In genomic region chr1:93681549-93682412, GRCh38 we compare ENCODE assay signal across 1 cellular context.
TF ChIP-seq lines count a peak whose summit lies in the region.

BCAR3 (minus strand) TSS chr1:93681837; CDS start chr1:93674930, 6,907 bp downstream.

TF ChIP-seq in GM12878, 131 proteins besides CTCF, POLR2A, EP300 and RAD21 (continued from another document):
- no peak for TF ChIP-seq CREM (IDR thresholded peaks at IDR 0.05; ENCODE audit: low read depth)
- no peak for TF ChIP-seq IRF4 (IDR thresholded peaks at IDR 0.05; ENCODE audit: low read depth, low read length)
- no peak for TF ChIP-seq PKNOX1 (IDR thresholded peaks at IDR 0.05)
- no peak for TF ChIP-seq NR2C1 (IDR thresholded peaks at IDR 0.05)
- TF ChIP-seq ZBTB40 (IDR thresholded peaks at IDR 0.05; ENCODE audit: borderline replicate concordance), result no peak
- TF ChIP-seq BMI1 (IDR thresholded peaks at IDR 0.05; ENCODE audit: borderline replicate concordance), result no peak
- TF ChIP-seq FOXK2 (IDR thresholded peaks at IDR 0.05), result no peak
- peak; percentile 61; the same call in 1 of the 2 replicates for TF ChIP-seq DPF2 (IDR thresholded peaks at IDR 0.05)
- TF ChIP-seq, protein P1, sequence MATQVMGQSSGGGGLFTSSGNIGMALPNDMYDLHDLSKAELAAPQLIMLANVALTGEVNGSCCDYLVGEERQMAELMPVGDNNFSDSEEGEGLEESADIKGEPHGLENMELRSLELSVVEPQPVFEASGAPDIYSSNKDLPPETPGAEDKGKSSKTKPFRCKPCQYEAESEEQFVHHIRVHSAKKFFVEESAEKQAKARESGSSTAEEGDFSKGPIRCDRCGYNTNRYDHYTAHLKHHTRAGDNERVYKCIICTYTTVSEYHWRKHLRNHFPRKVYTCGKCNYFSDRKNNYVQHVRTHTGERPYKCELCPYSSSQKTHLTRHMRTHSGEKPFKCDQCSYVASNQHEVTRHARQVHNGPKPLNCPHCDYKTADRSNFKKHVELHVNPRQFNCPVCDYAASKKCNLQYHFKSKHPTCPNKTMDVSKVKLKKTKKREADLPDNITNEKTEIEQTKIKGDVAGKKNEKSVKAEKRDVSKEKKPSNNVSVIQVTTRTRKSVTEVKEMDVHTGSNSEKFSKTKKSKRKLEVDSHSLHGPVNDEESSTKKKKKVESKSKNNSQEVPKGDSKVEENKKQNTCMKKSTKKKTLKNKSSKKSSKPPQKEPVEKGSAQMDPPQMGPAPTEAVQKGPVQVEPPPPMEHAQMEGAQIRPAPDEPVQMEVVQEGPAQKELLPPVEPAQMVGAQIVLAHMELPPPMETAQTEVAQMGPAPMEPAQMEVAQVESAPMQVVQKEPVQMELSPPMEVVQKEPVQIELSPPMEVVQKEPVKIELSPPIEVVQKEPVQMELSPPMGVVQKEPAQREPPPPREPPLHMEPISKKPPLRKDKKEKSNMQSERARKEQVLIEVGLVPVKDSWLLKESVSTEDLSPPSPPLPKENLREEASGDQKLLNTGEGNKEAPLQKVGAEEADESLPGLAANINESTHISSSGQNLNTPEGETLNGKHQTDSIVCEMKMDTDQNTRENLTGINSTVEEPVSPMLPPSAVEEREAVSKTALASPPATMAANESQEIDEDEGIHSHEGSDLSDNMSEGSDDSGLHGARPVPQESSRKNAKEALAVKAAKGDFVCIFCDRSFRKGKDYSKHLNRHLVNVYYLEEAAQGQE (IDR thresholded peaks at IDR 0.05; ENCODE audit: low read depth, low read length), result no peak
- TF ChIP-seq MEF2B (IDR thresholded peaks at IDR 0.05; ENCODE audit: partially characterized antibody, poor library complexity, severe bottlenecking), result no peak
- no peak for TF ChIP-seq CEBPB (IDR thresholded peaks at IDR 0.05; ENCODE audit: borderline replicate concordance in 1 of 2, low read depth in 2 of 2, low read length in 2 of 2)
- no peak for TF ChIP-seq E2F4 (IDR thresholded peaks at IDR 0.05; ENCODE audit: low read depth, low read length)
- peak; percentile 16; the same call in 1 of the 2 replicates for TF ChIP-seq SPI1 (IDR thresholded peaks at IDR 0.05; ENCODE audit: borderline replicate concordance, insufficient read depth, low read depth, low read length)
- no peak for TF ChIP-seq CHD1 (IDR thresholded peaks at IDR 0.05; ENCODE audit: low read depth, low read length)
- no peak for TF ChIP-seq ZNF24 (IDR thresholded peaks at IDR 0.05)
- TF ChIP-seq MEF2A (IDR thresholded peaks at IDR 0.05; ENCODE audit: insufficient read depth, low read depth, low read length), result no peak
- TF ChIP-seq FOXM1 (IDR thresholded peaks at IDR 0.05; ENCODE audit: low read depth, low read length), result no peak
- no peak for TF ChIP-seq SP1 (IDR thresholded peaks at IDR 0.05; ENCODE audit: low read depth, low read length)
- no peak for TF ChIP-seq SUPT20H (IDR thresholded peaks at IDR 0.05; ENCODE audit: borderline replicate concordance, control insufficient read depth, low read depth, low read length)
- no peak for TF ChIP-seq ZBED1 (IDR thresholded peaks at IDR 0.05; ENCODE audit: borderline replicate concordance)
- TF ChIP-seq STAT3 (IDR thresholded peaks at IDR 0.05; ENCODE audit: low read depth, low read length), result no peak
- TF ChIP-seq ZNF384 (IDR thresholded peaks at IDR 0.05; ENCODE audit: borderline replicate concordance, low read depth, low read length), result no peak
- no peak for TF ChIP-seq ZNF207 (IDR thresholded peaks at IDR 0.05; ENCODE audit: borderline replicate concordance)
- TF ChIP-seq TAF1 (IDR thresholded peaks at IDR 0.05; ENCODE audit: borderline replicate concordance, low read depth, low read length), result no peak
- TF ChIP-seq JUNB (IDR thresholded peaks at IDR 0.05), result no peak
- no peak for TF ChIP-seq ZZZ3 (IDR thresholded peaks at IDR 0.05; ENCODE audit: control insufficient read depth, insufficient read length, low read depth)
- TF ChIP-seq RAD51 (IDR thresholded peaks at IDR 0.05), result no peak
- TF ChIP-seq ZNF217 (IDR thresholded peaks at IDR 0.05), result 0 out of 2 replicates have a peak, but pooled peaks have one; percentile 18
- TF ChIP-seq USF1 (IDR thresholded peaks at IDR 0.05; ENCODE audit: borderline replicate concordance, extremely low read length, insufficient read depth, low read depth, low read length), result no peak
- TF ChIP-seq RELA (IDR thresholded peaks at IDR 0.05; ENCODE audit: borderline replicate concordance, partially characterized antibody), result no peak
- TF ChIP-seq, protein P2, sequence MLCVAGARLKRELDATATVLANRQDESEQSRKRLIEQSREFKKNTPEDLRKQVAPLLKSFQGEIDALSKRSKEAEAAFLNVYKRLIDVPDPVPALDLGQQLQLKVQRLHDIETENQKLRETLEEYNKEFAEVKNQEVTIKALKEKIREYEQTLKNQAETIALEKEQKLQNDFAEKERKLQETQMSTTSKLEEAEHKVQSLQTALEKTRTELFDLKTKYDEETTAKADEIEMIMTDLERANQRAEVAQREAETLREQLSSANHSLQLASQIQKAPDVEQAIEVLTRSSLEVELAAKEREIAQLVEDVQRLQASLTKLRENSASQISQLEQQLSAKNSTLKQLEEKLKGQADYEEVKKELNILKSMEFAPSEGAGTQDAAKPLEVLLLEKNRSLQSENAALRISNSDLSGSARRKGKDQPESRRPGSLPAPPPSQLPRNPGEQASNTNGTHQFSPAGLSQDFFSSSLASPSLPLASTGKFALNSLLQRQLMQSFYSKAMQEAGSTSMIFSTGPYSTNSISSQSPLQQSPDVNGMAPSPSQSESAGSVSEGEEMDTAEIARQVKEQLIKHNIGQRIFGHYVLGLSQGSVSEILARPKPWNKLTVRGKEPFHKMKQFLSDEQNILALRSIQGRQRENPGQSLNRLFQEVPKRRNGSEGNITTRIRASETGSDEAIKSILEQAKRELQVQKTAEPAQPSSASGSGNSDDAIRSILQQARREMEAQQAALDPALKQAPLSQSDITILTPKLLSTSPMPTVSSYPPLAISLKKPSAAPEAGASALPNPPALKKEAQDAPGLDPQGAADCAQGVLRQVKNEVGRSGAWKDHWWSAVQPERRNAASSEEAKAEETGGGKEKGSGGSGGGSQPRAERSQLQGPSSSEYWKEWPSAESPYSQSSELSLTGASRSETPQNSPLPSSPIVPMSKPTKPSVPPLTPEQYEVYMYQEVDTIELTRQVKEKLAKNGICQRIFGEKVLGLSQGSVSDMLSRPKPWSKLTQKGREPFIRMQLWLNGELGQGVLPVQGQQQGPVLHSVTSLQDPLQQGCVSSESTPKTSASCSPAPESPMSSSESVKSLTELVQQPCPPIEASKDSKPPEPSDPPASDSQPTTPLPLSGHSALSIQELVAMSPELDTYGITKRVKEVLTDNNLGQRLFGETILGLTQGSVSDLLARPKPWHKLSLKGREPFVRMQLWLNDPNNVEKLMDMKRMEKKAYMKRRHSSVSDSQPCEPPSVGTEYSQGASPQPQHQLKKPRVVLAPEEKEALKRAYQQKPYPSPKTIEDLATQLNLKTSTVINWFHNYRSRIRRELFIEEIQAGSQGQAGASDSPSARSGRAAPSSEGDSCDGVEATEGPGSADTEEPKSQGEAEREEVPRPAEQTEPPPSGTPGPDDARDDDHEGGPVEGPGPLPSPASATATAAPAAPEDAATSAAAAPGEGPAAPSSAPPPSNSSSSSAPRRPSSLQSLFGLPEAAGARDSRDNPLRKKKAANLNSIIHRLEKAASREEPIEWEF (IDR thresholded peaks at IDR 0.05; ENCODE audit: insufficient replicate concordance, low read depth, low read length), result no peak
- peak; percentile 85; the same call in 1 of the 2 replicates for TF ChIP-seq GATAD2B (conservative IDR thresholded peaks at IDR 0.05; ENCODE audit: low read depth)
- no peak for TF ChIP-seq HDAC2 (IDR thresholded peaks at IDR 0.05)
